ENCODE assay signal across 8 cellular contexts in the genomic region with DNA sequence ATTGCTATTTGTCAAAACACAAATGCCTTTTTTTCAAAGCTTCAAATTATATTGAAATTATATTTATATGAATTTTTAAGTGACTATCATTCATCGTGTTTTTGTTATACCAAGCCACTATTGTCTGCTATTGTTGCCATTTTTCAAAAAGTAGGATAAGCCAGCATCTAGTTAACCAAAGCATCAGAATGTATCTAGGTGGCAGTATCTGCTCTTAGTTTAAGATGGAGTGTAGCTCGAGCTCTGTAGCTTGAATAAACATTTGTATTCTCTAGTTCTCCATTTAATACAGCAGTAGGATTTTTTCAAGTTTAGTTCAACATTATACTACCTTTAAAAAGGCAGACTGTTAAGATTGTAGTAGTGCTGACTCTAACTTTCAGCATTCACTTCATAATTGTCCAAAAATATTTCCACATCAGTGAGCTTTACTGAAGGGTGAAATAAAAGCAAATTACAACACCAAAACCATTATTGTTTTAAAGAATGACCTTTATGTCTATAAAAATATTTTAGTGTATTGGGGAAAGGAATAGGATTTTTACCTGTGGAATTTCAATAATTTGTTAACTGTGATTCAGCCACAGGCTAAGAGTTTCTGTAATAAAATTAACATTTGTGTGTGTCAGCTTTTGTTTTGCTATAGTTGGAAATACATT. TPM values are rescaled to one million over a fixed set of nuclear protein-coding genes. Genes with fewer than 3 reads are reported as not detected.
DNase-seq lines count a peak whose midpoint lies in the region; ATAC-seq and TF ChIP-seq lines count a peak whose summit lies in the region.

No MANE protein-coding gene starts in this region.

- POLR2A ChIA-PET in Panc1 (lab: Charles Lee) = no interaction called here

- 18 to 21% methylated on average over 2 of the region's 2 CpGs for WGBS in transverse colon (ENCODE audit: low coverage in 1 of 2), 2 donors

- no peak for TF ChIP-seq EP300 in transverse colon (IDR thresholded peaks at IDR 0.05; ENCODE audit: low read depth)

- CTCF ChIA-PET in Panc1 (lab: Charles Lee) = interaction anchor here (1.0 kb wide), 1 partner anchor 331 kb away, joined by 3 read pairs; no protein-coding TSS in a partner anchor

- H3K4me1 ChIP-seq in cardiac muscle cell (ENCODE audit: low read depth) = no peaks in the 10 kb centered on the region
- H3K4me1 ChIP-seq in Panc1 (ENCODE audit: control insufficient read depth, insufficient read depth, low read length) = no peaks in the 10 kb centered on the region
- H3K4me1 ChIP-seq in transverse colon = no peaks in the 10 kb centered on the region

- ATAC-seq in Panc1 = peak; percentile 66; the same call in 1 of the 2 replicates

- H3K4me3 ChIP-seq in cardiac muscle cell = no peak overlapping the region
- no peak overlapping the region for H3K4me3 ChIP-seq in Panc1 (ENCODE audit: low read depth in 2 of 2, low read length in 2 of 2)
- no peak overlapping the region for H3K4me3 ChIP-seq in fibroblast of villous mesenchyme (ENCODE audit: low read depth, low read length)
- H3K4me3 ChIP-seq in transverse colon = no peak overlapping the region
- H3K4me3 ChIP-seq in coronary artery = no peak overlapping the region

- TF ChIP-seq CTCF in cardiac muscle cell (IDR thresholded peaks at IDR 0.05; ENCODE audit: low read depth, low read length) = peak; percentile 44
- TF ChIP-seq CTCF in Panc1 (IDR thresholded peaks at IDR 0.05) = peak; percentile 54; the same call in 1 of the 2 replicates
- peak; percentile 47 for TF ChIP-seq CTCF in fibroblast of villous mesenchyme (IDR thresholded peaks at IDR 0.05; ENCODE audit: insufficient read depth, low read depth, low read length)
- peak in 3 of 5 experiments; percentile 4 to 21 (median 21) for TF ChIP-seq CTCF in transverse colon (IDR thresholded peaks at IDR 0.05)
- TF ChIP-seq CTCF in coronary artery (IDR thresholded peaks at IDR 0.05) = no peak

- H3K27ac ChIP-seq in cardiac muscle cell (no peak overlapping the region), Panc1 (ENCODE audit: low read length) (no peak overlapping the region), transverse colon (no peak overlapping the region), coronary artery (no peak overlapping the region)

- intact Hi-C loops in cardiac septum (cut with DNase I) (loop anchor here (5.0 kb wide), 1 partner anchor 336 kb away; no protein-coding TSS in a partner anchor), Panc1 (cut with micrococcal nuclease; ENCODE audit: unreplicated experiment) (no loop called here), transverse colon (cut with DNase I; ENCODE audit: low total_unique reads) (no loop called here)

- peaks cover 32% of the 10 kb centered on the region for H3K27me3 ChIP-seq in cardiac muscle cell
- H3K27me3 ChIP-seq in Panc1 (ENCODE audit: control insufficient read depth, insufficient read depth, low read length) = no peaks in the 10 kb centered on the region
- no peaks in the 10 kb centered on the region for H3K27me3 ChIP-seq in transverse colon

- DNase-seq in cardiac muscle cell (ENCODE audit: low read depth in 1 of 2, low spot score in 1 of 2) (peak; percentile 9 to 55), cardiac septum (ENCODE audit: low spot score) (no peak), Panc1 (ENCODE audit: low read depth, low spot score) (no peak), fibroblast of villous mesenchyme (ENCODE audit: low read depth) (peak; percentile 45), transverse colon (no peak), KG1 (lab: John Stamatoyannopoulos, UW) (no peak), ureter (ENCODE audit: low spot score) (no peak), coronary artery (ENCODE audit: low spot score) (no peak)

- BruUV-seq in Panc1 (replicated peaks; lab: Mats Ljungman, UMichigan) = no TSS peak

- H3K36me3 ChIP-seq in cardiac muscle cell = no peaks in the 10 kb centered on the region
- no peaks in the 10 kb centered on the region for H3K36me3 ChIP-seq in Panc1 (ENCODE audit: control insufficient read depth, insufficient read depth, low read length)
- H3K36me3 ChIP-seq in transverse colon = no peaks in the 10 kb centered on the region

- in situ Hi-C loops in Panc1 (cut with HindIII; ENCODE audit: low pct_unique_long_range_greater_than_20kb, low sequenced_read_pairs) (no loop called here), transverse colon (cut with MboI; ENCODE audit: low pct_ligation_motif_present in 1 of 4, low pct_unique_long_range_greater_than_20kb in 1 of 4, low sequenced_read_pairs in 3 of 4) (loop anchor here in 1 of 4 donors (10.0 kb wide), 1 partner anchor 333 kb away; no protein-coding TSS in a partner anchor)

- no peak for TF ChIP-seq POLR2A in transverse colon (IDR thresholded peaks at IDR 0.05)

- no peaks in the 10 kb centered on the region for H3K9me3 ChIP-seq in cardiac muscle cell (ENCODE audit: low read depth)
- no peaks in the 10 kb centered on the region for H3K9me3 ChIP-seq in Panc1 (ENCODE audit: control insufficient read depth, insufficient read depth, low read depth, low read length)
- no peaks in the 10 kb centered on the region for H3K9me3 ChIP-seq in transverse colon

RNA-seq across cellular contexts. Expression of a gene that starts 19.6 kb away (rescaled TPM):
- total RNA-seq in cardiac muscle cell = 5.1 and 6.8 TPM in 2 replicates
- polyA plus RNA-seq in cardiac muscle cell = 7.2 and 9.1 TPM in 2 replicates
- 7.6 TPM for total RNA-seq in cardiac septum
- total RNA-seq in Panc1 (2021; ENCODE audit: unreplicated experiment) = 5.6 TPM
- polyA plus RNA-seq in Panc1 (2012; ENCODE audit: insufficient read length) = 4.9 TPM
- 2.6 and 3.2 TPM in 2 replicates for total RNA-seq in fibroblast of villous mesenchyme
- 10 to 100 TPM in 2 of 4 donors, 1 to 10 TPM in 2; 4.0 to 22.4 (median 9.8) TPM for total RNA-seq in transverse colon
- 4.2 TPM for total RNA-seq in ureter

RNA-seq across cellular contexts. Expression of a gene that starts 41.2 kb away (rescaled TPM):
- total RNA-seq in cardiac muscle cell (6.8 and 9.2 TPM in 2 replicates), cardiac septum (28.2 TPM), Panc1 (2021; ENCODE audit: unreplicated experiment) (18.3 TPM), fibroblast of villous mesenchyme (6.1 and 6.9 TPM in 2 replicates), transverse colon (100 to 1,000 TPM in 1 of 4 donors, 10 to 100 TPM in 3; 19.8 to 320 (median 21.1) TPM), ureter (31.1 TPM)
- polyA plus RNA-seq in cardiac muscle cell = 13.6 and 21.7 TPM in 2 replicates
- polyA plus RNA-seq in Panc1 (2012; ENCODE audit: insufficient read length) = 14.0 TPM

Comparison
In these comparisons a context has a peak if more than half of its experiments do, and no peak if none do; other contexts are left out.
1. DNase-seq: peak in cardiac muscle cell (2 of 2) and fibroblast of villous mesenchyme (single experiment); none in cardiac septum (single experiment), Panc1 (single experiment), transverse colon (single experiment), KG1 (single experiment), ureter (single experiment) and coronary artery (single experiment).